ENCODE assay signal across 7 cellular contexts in genomic region chr10:110226555-110226925, GRCh38. TPM values are rescaled to one million over a fixed set of nuclear protein-coding genes. Genes with fewer than 3 reads are reported as not detected.
DNase-seq lines count a peak whose midpoint lies in the region; ATAC-seq, FAIRE-seq and TF ChIP-seq lines count a peak whose summit lies in the region.

No MANE protein-coding gene starts in this region.

- TF ChIP-seq CTCF in kidney epithelial cell (IDR thresholded peaks at IDR 0.05; ENCODE audit: insufficient read depth, low read length, poor library complexity, severe bottlenecking): no peak

- no peaks in the 10 kb centered on the region for H3K36me3 ChIP-seq in kidney epithelial cell (ENCODE audit: control insufficient read depth, insufficient read depth, low read length)

- H3K27me3 ChIP-seq in kidney epithelial cell (ENCODE audit: control insufficient read depth, insufficient read depth, low read length): no peaks in the 10 kb centered on the region

- peak overlapping the region; percentile 58 for H3K4me3 ChIP-seq in kidney epithelial cell (ENCODE audit: low read depth, low read length)

- TF ChIP-seq POLR2A in GM12892 (IDR thresholded peaks at IDR 0.05; ENCODE audit: low read depth, low read length): no peak

- ATAC-seq in HG03280 (IDR thresholded peaks at IDR 0.05; ENCODE audit: unreplicated experiment): no peak

- DNase-seq in GM12892 (ENCODE audit: insufficient read length) (peak; percentile 59), NCI-H2171 treated with DMSO at 0.1 percent for 48 hours (lab: John Stamatoyannopoulos, UW) (peak; percentile 66), cerebellar cortex (ENCODE audit: low spot score) (peak; percentile 83), kidney epithelial cell (ENCODE audit: low read depth) (no peak)
- DNase-seq in activated CD4-positive, alpha-beta T cell treated with anti-CD3 and anti-CD28 coated beads for 1 hour: peak; percentile 74
- peak; percentile 89 for DNase-seq in stimulated activated CD4-positive, alpha-beta T cell treated with anti-CD3 and anti-CD28 coated beads, Interleukin-15, amount 100 ng/mL, for 24 hours

- FAIRE-seq in GM12892 (lab: Jason Lieb, UNC): peak; percentile 99

RNA-seq across cellular contexts. Expression of gene MXI1, which starts 19.1 kb away (rescaled TPM):
- polyA plus RNA-seq in GM12892 (2012; ENCODE audit: missing spikeins): 16.5 TPM
- 12.0 and 20.0 TPM in 2 replicates for total RNA-seq in kidney epithelial cell
